Comparison of ENCODE assay signal across 8 cellular contexts in the genomic region with DNA sequence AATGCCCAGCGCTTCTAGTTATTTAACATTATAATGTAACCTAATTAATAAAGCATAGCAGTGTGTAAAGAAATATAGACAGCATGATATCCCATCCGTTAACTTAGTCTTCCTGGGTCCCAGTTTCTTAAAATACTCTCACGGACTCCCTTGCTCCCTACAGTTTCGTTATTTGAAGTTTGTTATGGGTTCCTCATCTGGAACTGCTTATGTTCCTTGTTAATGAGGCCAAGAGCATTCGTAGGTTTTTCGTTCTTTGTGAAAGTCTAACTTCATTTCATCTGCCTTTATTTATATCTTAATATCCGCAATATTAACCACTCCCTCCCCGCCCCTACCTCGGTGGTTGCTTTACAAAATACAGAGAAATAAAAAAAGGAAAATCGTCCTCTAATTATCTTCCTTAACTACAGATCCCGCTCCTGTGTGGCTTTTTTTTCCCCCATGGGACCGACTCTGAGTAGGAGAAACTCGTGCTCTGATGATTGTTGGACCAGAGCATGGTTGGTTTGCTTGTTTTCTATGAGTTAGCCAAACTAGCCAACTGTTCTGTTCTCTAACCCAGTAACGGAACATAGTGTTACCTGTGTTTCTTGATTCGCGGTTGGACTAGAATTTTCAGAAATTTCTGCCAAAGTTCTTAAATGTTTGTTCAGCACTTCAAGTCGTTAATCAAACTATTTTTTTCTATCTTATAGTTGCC. TPM values are rescaled to one million over a fixed set of nuclear protein-coding genes. Genes with fewer than 3 reads are reported as not detected.
A peak's percentile ranks its signal among the peaks of the same experiment; 100 is the strongest.
DNase-seq lines count a peak whose midpoint lies in the region; ATAC-seq, FAIRE-seq and TF ChIP-seq lines count a peak whose summit lies in the region.

No MANE protein-coding gene starts in this region.

- ATAC-seq in A549 (no peak), gastroesophageal sphincter (no peak)

- H3K4me1 Mint-ChIP-seq in progenitor cell of endocrine pancreas (ENCODE audit: low read depth): peaks cover 21% of the 10 kb centered on the region

- no peaks in the 10 kb centered on the region for H3K9me3 Mint-ChIP-seq in progenitor cell of endocrine pancreas (ENCODE audit: low read depth)

- H3K9me3 ChIP-seq in A549: no peaks in the 10 kb centered on the region
- H3K9me3 ChIP-seq in GM23248 (ENCODE audit: low read depth): no peaks in the 10 kb centered on the region
- no peaks in the 10 kb centered on the region for H3K9me3 ChIP-seq in gastroesophageal sphincter

- H3K27ac Mint-ChIP-seq in progenitor cell of endocrine pancreas: peak overlapping the region; percentile 96

- no peaks in the 10 kb centered on the region for H3K36me3 Mint-ChIP-seq in progenitor cell of endocrine pancreas (ENCODE audit: insufficient read depth)

- FAIRE-seq in A549 (lab: Jason Lieb, UNC): no peak

- no peaks in the 10 kb centered on the region for H4K20me1 ChIP-seq in GM23248 (ENCODE audit: insufficient read depth)

- peaks cover 91% of the 10 kb centered on the region for H3K79me2 ChIP-seq in GM23248 (ENCODE audit: insufficient read depth)

- no peaks in the 10 kb centered on the region for H3K9me2 ChIP-seq in GM23248 (ENCODE audit: insufficient read depth)

- H3K36me3 ChIP-seq in GM23248 (ENCODE audit: low read depth): peaks cover 15% of the 10 kb centered on the region; the same call in 1 of the 2 replicates
- peaks cover 3 to 23% of the 10 kb centered on the region in 2 donors for H3K36me3 ChIP-seq in gastroesophageal sphincter

- peaks cover 10% of the 10 kb centered on the region for H3F3A ChIP-seq in GM23248 (ENCODE audit: insufficient read depth)

- H3K9ac ChIP-seq in GM23248: peak overlapping the region; percentile 87

- in situ Hi-C loops in GM23248 (cut with MboI): no loop called here

- peak overlapping the region; percentile 88 for H3K4me3 Mint-ChIP-seq in progenitor cell of endocrine pancreas (ENCODE audit: low read depth)

- H3K4me2 ChIP-seq in A549 (peak overlapping the region; percentile 80), GM23248 (ENCODE audit: unreplicated experiment) (peak overlapping the region; percentile 87)

- 12% methylated on average over 17 of the region's 17 CpGs for WGBS in A549 (ENCODE audit: missing lambda C conversion rate)
- WGBS in GM23248 (ENCODE audit: low coverage in 1 of 2, low lambda C conversion rate in 2 of 2, missing lambda C conversion rate in 2 of 2), 2 experiments: 2 to 7% methylated on average over 17 of the region's 17 CpGs
- WGBS in gastroesophageal sphincter (ENCODE audit: low coverage in 1 of 2), 2 donors: 13 to 17% methylated on average over 16 to 17 of the region's 17 CpGs

- H3K4me1 ChIP-seq in A549 (peaks cover 15% of the 10 kb centered on the region), GM23248 (ENCODE audit: insufficient read depth) (peaks cover 28% of the 10 kb centered on the region), gastroesophageal sphincter (peaks cover 5 to 49% (median 8%) of the 10 kb centered on the region in 3 donors)

- CTCF ChIA-PET in A549 (lab: Yijun Ruan, JAX): interaction anchor here (1.0 kb wide), 1 partner anchor 39 kb away, joined by 3 read pairs; no protein-coding TSS in a partner anchor

- H3K27me3 Mint-ChIP-seq in progenitor cell of endocrine pancreas: no peaks in the 10 kb centered on the region

- TF ChIP-seq POLR2A in A549 (IDR thresholded peaks at IDR 0.05; ENCODE audit: low read length) (no peak), gastroesophageal sphincter (IDR thresholded peaks at IDR 0.05) (no peak)

- H3K27ac ChIP-seq in A549: peak overlapping the region; percentile 85 to 99
- peak overlapping the region; percentile 86 for H3K27ac ChIP-seq in GM23248
- H3K27ac ChIP-seq in gastroesophageal sphincter: peak overlapping the region; percentile 92 to 98 (median 96)

- TF ChIP-seq RAD21 in A549 (conservative IDR thresholded peaks at IDR 0.05 in 1 of 2, IDR thresholded peaks at IDR 0.05 in 1 of 2): no peak

- DNase-seq in A549 (ENCODE audit: low read depth in 1 of 2, low spot score in 1 of 2) (peak in 1 of 2 experiments; percentile 17), GM23248 (peak; percentile 71), progenitor cell of endocrine pancreas (ENCODE audit: low spot score, unreplicated experiment) (no peak), DMS53 (lab: John Stamatoyannopoulos, UW) (no peak), COR-L47 (lab: John Stamatoyannopoulos, UW) (no peak), NCI-H2029 (lab: John Stamatoyannopoulos, UW) (no peak)

- H2AFZ ChIP-seq in GM23248: peak overlapping the region; percentile 81

- H3K4me3 ChIP-seq in A549: peak overlapping the region; percentile 85
- H3K4me3 ChIP-seq in GM23248: peak overlapping the region; percentile 88
- peak overlapping the region; percentile 81 for H3K4me3 ChIP-seq in WI38 (ENCODE audit: low read depth, low read length)
- H3K4me3 ChIP-seq in gastroesophageal sphincter: peak overlapping the region; percentile 78 to 93

- no peak for TF ChIP-seq EP300 in A549 (IDR thresholded peaks at IDR 0.05)
- no peak for TF ChIP-seq EP300 in gastroesophageal sphincter (IDR thresholded peaks at IDR 0.05)

- H3K27me3 ChIP-seq in GM23248 (replicated peaks; ENCODE audit: insufficient read depth): no peaks in the 10 kb centered on the region
- no peaks in the 10 kb centered on the region for H3K27me3 ChIP-seq in gastroesophageal sphincter

- TF ChIP-seq CTCF in A549 (IDR thresholded peaks at IDR 0.05) (no peak), WI38 (IDR thresholded peaks at IDR 0.05; ENCODE audit: low read depth, low read length) (no peak), gastroesophageal sphincter (IDR thresholded peaks at IDR 0.05) (no peak), progenitor cell of endocrine pancreas (IDR thresholded peaks at IDR 0.05; ENCODE audit: unreplicated experiment) (no peak)

- POLR2A ChIA-PET in A549 (lab: Yijun Ruan, JAX): no interaction called here

TF ChIP-seq in A549, 52 proteins besides CTCF, POLR2A, EP300 and RAD21 (continues in another document):
- TF ChIP-seq CHD4 (IDR thresholded peaks at IDR 0.05; ENCODE audit: borderline replicate concordance) (no peak), MAFK (IDR thresholded peaks at IDR 0.05; ENCODE audit: partially characterized antibody) (no peak), CBX2 (IDR thresholded peaks at IDR 0.05; ENCODE audit: borderline replicate concordance, low read depth) (no peak), FOXS1 (CRISPR knock-in tag; IDR thresholded peaks at IDR 0.05) (no peak), CEBPB (IDR thresholded peaks at IDR 0.05) (no peak), MYC (IDR thresholded peaks at IDR 0.05; ENCODE audit: borderline replicate concordance, low read length) (no peak), USF2 (IDR thresholded peaks at IDR 0.05) (no peak), GATA3 (IDR thresholded peaks at IDR 0.05; ENCODE audit: borderline replicate concordance) (no peak)

RNA-seq across cellular contexts. Expression of gene ADPRM, which starts 0.9 kb away (rescaled TPM):
- polyA plus RNA-seq in A549 (2011; rRNA removed): 24.3 and 25.2 TPM in 2 replicates
- 6.0 TPM in 2 replicates for polyA plus RNA-seq in A549 (2012; cell fraction: cytosol; rRNA removed)
- 1.6 and 2.7 TPM in 2 replicates for polyA plus RNA-seq in A549 (2012; cell fraction: nucleus; rRNA removed)
- polyA plus RNA-seq in A549 (2017; fragmentation: RNase III; extraction: RNeasy Plus Mini Kit Qiagen cat#74134 plus additional on column Dnase treatment): 7.7 to 8.3 TPM (median 8.3 TPM) in 3 replicates
- polyA minus RNA-seq in A549 (2011; rRNA and poly(A)+ RNA removed): 9.4 and 10.4 TPM in 2 replicates
- 8.6 and 16.1 TPM in 2 replicates for total RNA-seq in GM23248 (2014; rRNA removed; shearing (Covaris generic))
- 14.3 and 15.4 TPM in 2 replicates for polyA plus RNA-seq in GM23248 (2016; fragmentation: Nextera tagmentation; extraction: Ambion mirVana)
- 10 to 100 TPM in 2 of 4 donors, 1 to 10 TPM in 2; 8.3 to 13.2 (median 9.5) TPM for total RNA-seq in gastroesophageal sphincter
- 8.4 and 9.2 TPM in 2 replicates for total RNA-seq in progenitor cell of endocrine pancreas

RNA-seq across cellular contexts. Expression of gene SCO1, which starts 0.9 kb away (rescaled TPM):
- polyA plus RNA-seq in A549 (2011; rRNA removed) (43.1 and 55.8 TPM in 2 replicates), A549 (2017; fragmentation: RNase III; extraction: RNeasy Plus Mini Kit Qiagen cat#74134 plus additional on column Dnase treatment) (52.2 to 58.1 TPM (median 53.6 TPM) in 3 replicates), GM23248 (2016; fragmentation: Nextera tagmentation; extraction: Ambion mirVana) (40.4 and 40.5 TPM in 2 replicates)
- 33.8 and 37.5 TPM in 2 replicates for polyA plus RNA-seq in A549 (2012; cell fraction: cytosol; rRNA removed)
- polyA plus RNA-seq in A549 (2012; cell fraction: nucleus; rRNA removed): 36.7 and 40.4 TPM in 2 replicates
- 14.7 and 16.0 TPM in 2 replicates for polyA minus RNA-seq in A549 (2011; rRNA and poly(A)+ RNA removed)
- total RNA-seq in GM23248 (2014; rRNA removed; shearing (Covaris generic)): 25.6 and 51.1 TPM in 2 replicates
- total RNA-seq in gastroesophageal sphincter (10 to 100 TPM; 15.4 to 29.6 (median 24.1) TPM), progenitor cell of endocrine pancreas (29.0 and 30.0 TPM in 2 replicates)

RNA-seq across cellular contexts. Expression of gene TMEM220, which starts 31.6 kb away (rescaled TPM):
- 6.0 and 6.3 TPM in 2 replicates for polyA plus RNA-seq in A549 (2011; rRNA removed)
- 1.9 and 2.0 TPM in 2 replicates for polyA plus RNA-seq in A549 (2012; cell fraction: cytosol; rRNA removed)
- polyA plus RNA-seq in A549 (2012; cell fraction: nucleus; rRNA removed): 0.82 and 0.92 TPM in 2 replicates
- polyA plus RNA-seq in A549 (2017; fragmentation: RNase III; extraction: RNeasy Plus Mini Kit Qiagen cat#74134 plus additional on column Dnase treatment): 3.8 to 4.4 TPM (median 3.9 TPM) in 3 replicates
- polyA minus RNA-seq in A549 (2011; rRNA and poly(A)+ RNA removed): 2.0 and 4.3 TPM in 2 replicates
- 0.54 and 5.6 TPM in 2 replicates for total RNA-seq in GM23248 (2014; rRNA removed; shearing (Covaris generic))
- polyA plus RNA-seq in GM23248 (2016; fragmentation: Nextera tagmentation; extraction: Ambion mirVana): 8.0 and 9.5 TPM in 2 replicates
- 10 to 100 TPM in 3 of 4 donors, 1 to 10 TPM in 1; 9.4 to 18.3 (median 15.6) TPM for total RNA-seq in gastroesophageal sphincter
- total RNA-seq in progenitor cell of endocrine pancreas: 3.3 and 4.4 TPM in 2 replicates

RNA-seq across cellular contexts. Expression of gene MYH3, which starts 41.2 kb away (rescaled TPM):
- 1.6 TPM in 2 replicates for polyA plus RNA-seq in A549 (2011; rRNA removed)
- polyA plus RNA-seq in A549 (2012; cell fraction: cytosol; rRNA removed): 1.1 and 1.4 TPM in 2 replicates
- 3.5 and 4.3 TPM in 2 replicates for polyA plus RNA-seq in A549 (2012; cell fraction: nucleus; rRNA removed)
- 2.1 to 2.6 TPM (median 2.2 TPM) in 3 replicates for polyA plus RNA-seq in A549 (2017; fragmentation: RNase III; extraction: RNeasy Plus Mini Kit Qiagen cat#74134 plus additional on column Dnase treatment)
- 0.66 and 5.0 TPM in 2 replicates for polyA minus RNA-seq in A549 (2011; rRNA and poly(A)+ RNA removed)
- total RNA-seq in GM23248 (2014; rRNA removed; shearing (Covaris generic)): 1.1 and 3.1 TPM in 2 replicates
- polyA plus RNA-seq in GM23248 (2016; fragmentation: Nextera tagmentation; extraction: Ambion mirVana): 0.26 TPM in 1 of 2 replicates, not detected in the other
- total RNA-seq in gastroesophageal sphincter: 1 to 10 TPM in 3 of 4 donors, under 1 TPM in 1; 0.87 to 3.5 (median 1.7) TPM
- 4.4 and 5.6 TPM in 2 replicates for total RNA-seq in progenitor cell of endocrine pancreas
